In the genomic region with DNA sequence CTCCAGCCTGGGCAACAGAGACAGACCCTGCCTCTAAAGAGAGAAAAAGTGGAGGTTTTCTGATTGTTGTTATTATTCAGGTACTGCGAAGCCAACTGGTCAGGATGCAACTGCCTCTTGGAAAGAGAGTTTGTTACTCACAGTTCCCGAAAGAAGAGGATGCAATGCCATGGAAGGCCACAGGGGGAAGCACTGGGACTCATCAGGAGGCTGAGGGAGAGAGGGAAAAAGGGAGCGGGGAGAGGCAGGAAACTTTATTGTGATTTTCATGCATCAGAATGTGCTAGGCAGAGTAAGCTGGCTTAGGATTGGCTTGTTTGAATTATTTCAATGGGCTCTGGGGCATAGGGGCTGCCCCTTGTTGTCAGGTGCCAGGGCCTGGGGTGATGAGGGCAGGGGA, we compare ENCODE assay signal across 8 cellular contexts. TPM values are rescaled to one million over a fixed set of nuclear protein-coding genes. Genes with fewer than 3 reads are reported as not detected.
DNase-seq lines count a peak whose midpoint lies in the region; ATAC-seq and TF ChIP-seq lines count a peak whose summit lies in the region.

No MANE protein-coding gene starts in this region.

- peak overlapping the region in 2 of 4 donors; percentile 34 to 46 for H3K4me3 Mint-ChIP-seq in IgD-negative memory B cell
- no peak overlapping the region for H3K4me3 Mint-ChIP-seq in central memory CD8-positive, alpha-beta T cell

- no peaks in the 10 kb centered on the region for H3K79me2 ChIP-seq in neural cell (replicated peaks; ENCODE audit: insufficient read depth, low read length)

- peaks cover 17% of the 10 kb centered on the region for H3K36me3 Mint-ChIP-seq in IgD-negative memory B cell
- H3K36me3 Mint-ChIP-seq in central memory CD8-positive, alpha-beta T cell (ENCODE audit: insufficient read depth): peaks cover 53% of the 10 kb centered on the region

- peaks cover 5% of the 10 kb centered on the region for H3K36me3 ChIP-seq in neural cell (ENCODE audit: insufficient read depth, low read length)

- H3K27me3 ChIP-seq in neural cell (ENCODE audit: insufficient read depth, low read depth, low read length): no peaks in the 10 kb centered on the region

- no peak overlapping the region for H3K27ac ChIP-seq in neural cell (ENCODE audit: low read length)
- H3K27ac ChIP-seq in substantia nigra (ENCODE audit: low read depth, low read length, poor library complexity, severe bottlenecking): no peak overlapping the region

- TF ChIP-seq RAD21 in neural cell (conservative IDR thresholded peaks at IDR 0.05): no peak

- DNase-seq in DMS 273 (lab: John Stamatoyannopoulos, UW; ENCODE audit: unreplicated experiment) (peak; percentile 69), DMS 273 treated with DMSO at 0.1 percent for 48 hours (lab: John Stamatoyannopoulos, UW) (no peak), substantia nigra (lab: John Stamatoyannopoulos, UW) (no peak)
- DNase-seq in central memory CD8-positive, alpha-beta T cell (ENCODE audit: low spot score in 2 of 2): no peak

- H3K9me3 ChIP-seq in neural cell (ENCODE audit: low read length): no peaks in the 10 kb centered on the region

- no peak overlapping the region for H3K4me2 ChIP-seq in neural cell (ENCODE audit: low read length)

- H3F3A ChIP-seq in neural cell (ENCODE audit: insufficient read depth, low read length, poor library complexity, severe bottlenecking): no peaks in the 10 kb centered on the region

- no peaks in the 10 kb centered on the region for H3K27me3 Mint-ChIP-seq in IgD-negative memory B cell
- H3K27me3 Mint-ChIP-seq in central memory CD8-positive, alpha-beta T cell: no peaks in the 10 kb centered on the region

- TF ChIP-seq EP300 in neural cell (conservative IDR thresholded peaks at IDR 0.05; ENCODE audit: poor library complexity, severe bottlenecking): no peak

- peaks cover 51 to 53% (median 51%) of the 10 kb centered on the region in 3 donors for H3K4me1 Mint-ChIP-seq in IgD-negative memory B cell
- H3K4me1 Mint-ChIP-seq in central memory CD8-positive, alpha-beta T cell: peaks cover 44% of the 10 kb centered on the region

- ATAC-seq in central memory CD8-positive, alpha-beta T cell (replicated peaks; ENCODE audit: extremely low read depth, poor library complexity, severe bottlenecking): no peak
- ATAC-seq in GM21529 (IDR thresholded peaks at IDR 0.05; ENCODE audit: unreplicated experiment): no peak
- ATAC-seq in HG03280 (IDR thresholded peaks at IDR 0.05; ENCODE audit: unreplicated experiment): no peak

- TF ChIP-seq CTCF in neural cell (IDR thresholded peaks at IDR 0.05; ENCODE audit: poor library complexity, severe bottlenecking): peak; percentile 28

- H3K27ac Mint-ChIP-seq in IgD-negative memory B cell: peak overlapping the region; percentile 78 to 96 (median 79)
- H3K27ac Mint-ChIP-seq in central memory CD8-positive, alpha-beta T cell (ENCODE audit: low read depth): peak overlapping the region; percentile 60

- H3K4me3 ChIP-seq in neural cell (ENCODE audit: low read length): no peak overlapping the region

- H3K9me2 ChIP-seq in neural cell (ENCODE audit: insufficient read depth, low read length): no peaks in the 10 kb centered on the region

- no peaks in the 10 kb centered on the region for H3K9me3 Mint-ChIP-seq in IgD-negative memory B cell
- H3K9me3 Mint-ChIP-seq in central memory CD8-positive, alpha-beta T cell: no peaks in the 10 kb centered on the region

- no peak overlapping the region for H2AFZ ChIP-seq in neural cell (ENCODE audit: low read depth, low read length)

- H3K9ac ChIP-seq in neural cell (ENCODE audit: low read length): no peak overlapping the region

- H4K20me1 ChIP-seq in neural cell (ENCODE audit: insufficient read depth): no peaks in the 10 kb centered on the region

TF ChIP-seq in neural cell, 6 proteins besides CTCF, POLR2A, EP300 and RAD21:
- TF ChIP-seq, protein P1, sequence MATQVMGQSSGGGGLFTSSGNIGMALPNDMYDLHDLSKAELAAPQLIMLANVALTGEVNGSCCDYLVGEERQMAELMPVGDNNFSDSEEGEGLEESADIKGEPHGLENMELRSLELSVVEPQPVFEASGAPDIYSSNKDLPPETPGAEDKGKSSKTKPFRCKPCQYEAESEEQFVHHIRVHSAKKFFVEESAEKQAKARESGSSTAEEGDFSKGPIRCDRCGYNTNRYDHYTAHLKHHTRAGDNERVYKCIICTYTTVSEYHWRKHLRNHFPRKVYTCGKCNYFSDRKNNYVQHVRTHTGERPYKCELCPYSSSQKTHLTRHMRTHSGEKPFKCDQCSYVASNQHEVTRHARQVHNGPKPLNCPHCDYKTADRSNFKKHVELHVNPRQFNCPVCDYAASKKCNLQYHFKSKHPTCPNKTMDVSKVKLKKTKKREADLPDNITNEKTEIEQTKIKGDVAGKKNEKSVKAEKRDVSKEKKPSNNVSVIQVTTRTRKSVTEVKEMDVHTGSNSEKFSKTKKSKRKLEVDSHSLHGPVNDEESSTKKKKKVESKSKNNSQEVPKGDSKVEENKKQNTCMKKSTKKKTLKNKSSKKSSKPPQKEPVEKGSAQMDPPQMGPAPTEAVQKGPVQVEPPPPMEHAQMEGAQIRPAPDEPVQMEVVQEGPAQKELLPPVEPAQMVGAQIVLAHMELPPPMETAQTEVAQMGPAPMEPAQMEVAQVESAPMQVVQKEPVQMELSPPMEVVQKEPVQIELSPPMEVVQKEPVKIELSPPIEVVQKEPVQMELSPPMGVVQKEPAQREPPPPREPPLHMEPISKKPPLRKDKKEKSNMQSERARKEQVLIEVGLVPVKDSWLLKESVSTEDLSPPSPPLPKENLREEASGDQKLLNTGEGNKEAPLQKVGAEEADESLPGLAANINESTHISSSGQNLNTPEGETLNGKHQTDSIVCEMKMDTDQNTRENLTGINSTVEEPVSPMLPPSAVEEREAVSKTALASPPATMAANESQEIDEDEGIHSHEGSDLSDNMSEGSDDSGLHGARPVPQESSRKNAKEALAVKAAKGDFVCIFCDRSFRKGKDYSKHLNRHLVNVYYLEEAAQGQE (IDR thresholded peaks at IDR 0.05; ENCODE audit: borderline replicate concordance): no peak
- TF ChIP-seq POLR2AphosphoS5 (IDR thresholded peaks at IDR 0.05): no peak
- TF ChIP-seq TAF1 (IDR thresholded peaks at IDR 0.05; ENCODE audit: low read depth): no peak
- TF ChIP-seq EZH2 (IDR thresholded peaks at IDR 0.05; ENCODE audit: borderline replicate concordance, insufficient read depth, low read length, poor library complexity, severe bottlenecking): no peak
- no peak for TF ChIP-seq SMC3 (conservative IDR thresholded peaks at IDR 0.05; ENCODE audit: poor library complexity)
- TF ChIP-seq MXI1 (conservative IDR thresholded peaks at IDR 0.05; ENCODE audit: poor library complexity, severe bottlenecking): no peak

RNA-seq across cellular contexts. Expression of a gene that starts 27.6 kb away (rescaled TPM):
- polyA plus RNA-seq in IgD-negative memory B cell (26.9 TPM), neural cell (27.2 and 28.5 TPM in 2 replicates)
- polyA minus RNA-seq in neural cell: 34.5 and 40.9 TPM in 2 replicates

RNA-seq across cellular contexts. Expression of a gene that starts 27.9 kb away (rescaled TPM):
- polyA plus RNA-seq in IgD-negative memory B cell (11.4 TPM), neural cell (3.6 and 4.8 TPM in 2 replicates)
- 2.4 and 3.4 TPM in 2 replicates for polyA minus RNA-seq in neural cell
